11 cellular contexts compared by ENCODE assay signal in the genomic region with DNA sequence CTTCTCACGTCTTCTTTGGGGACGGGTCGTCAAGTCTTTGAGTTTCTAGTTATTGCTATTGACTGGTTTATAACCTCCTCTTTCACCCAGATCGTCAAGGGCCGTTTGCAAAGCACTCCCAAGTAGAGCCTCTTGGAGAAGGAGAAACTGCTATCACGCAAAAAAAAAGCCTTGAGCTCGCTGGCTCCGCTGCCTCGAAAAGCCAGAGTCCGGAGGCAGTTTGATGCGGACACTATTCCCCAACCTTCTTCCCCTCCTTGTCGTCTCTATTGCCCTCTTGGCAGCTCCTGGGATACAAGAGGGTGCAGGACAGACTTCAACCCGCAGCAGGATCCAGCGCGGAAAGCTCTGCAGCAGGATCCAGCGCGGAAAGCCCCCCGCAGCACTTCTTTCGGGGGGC. TPM values are rescaled to one million over a fixed set of nuclear protein-coding genes. Genes with fewer than 3 reads are reported as not detected.
DNase-seq lines count a peak whose midpoint lies in the region; ATAC-seq and TF ChIP-seq lines count a peak whose summit lies in the region.
"Had no signal": no experiment of that assay in that cellular context is flagged by ENCODE, and none has a peak within 500 bp of the region (broad histone marks: within the 10 kb centered on the region; RNA-seq: fewer than 3 reads in every experiment).

No MANE protein-coding gene starts in this region.

- H3K4me1 ChIP-seq in breast epithelium (no peaks in the 10 kb centered on the region), lower lobe of right lung (peaks cover 9% of the 10 kb centered on the region), thyroid gland (peaks cover 6 to 10% of the 10 kb centered on the region in 2 donors)

- H3K36me3 ChIP-seq in breast epithelium: no peaks in the 10 kb centered on the region
- no peaks in the 10 kb centered on the region for H3K36me3 ChIP-seq in lower lobe of right lung
- no peaks in the 10 kb centered on the region for H3K36me3 ChIP-seq in thyroid gland

- peak in 1 of 2 donors; percentile 1 for ATAC-seq in lower lobe of right lung
- no peak for ATAC-seq in GM18873 (IDR thresholded peaks at IDR 0.05; ENCODE audit: low FRiP score, unreplicated experiment)
- ATAC-seq in GM18517 (IDR thresholded peaks at IDR 0.05; ENCODE audit: unreplicated experiment): no peak

- no peak for TF ChIP-seq CTCF in breast epithelium (IDR thresholded peaks at IDR 0.05)
- no peak for TF ChIP-seq CTCF in lower lobe of right lung (IDR thresholded peaks at IDR 0.05)
- no peak for TF ChIP-seq CTCF in thyroid gland (IDR thresholded peaks at IDR 0.05)

- H3K27ac ChIP-seq in breast epithelium (no peak overlapping the region), lower lobe of right lung (peak overlapping the region; percentile 37), thyroid gland (peak overlapping the region in 2 of 3 donors; percentile 40 to 42)
- H3K27ac ChIP-seq: HL-60 had no signal

- intact Hi-C loops in breast epithelium (cut with DNase I; ENCODE audit: low total_unique reads) (no loop called here), lower lobe of right lung (cut with DNase I) (no loop called here), thyroid gland (cut with DNase I) (loop anchor here (5.0 kb wide), 1 partner anchor 111 kb away; no protein-coding TSS in a partner anchor)

- TF ChIP-seq POLR2A in breast epithelium (IDR thresholded peaks at IDR 0.05) (no peak), thyroid gland (IDR thresholded peaks at IDR 0.05) (no peak)

- 2 to 5% methylated on average over 13 to 19 of the region's 19 CpGs for WGBS in thyroid gland, 2 donors

- no peaks in the 10 kb centered on the region for H3K9me3 ChIP-seq in breast epithelium
- H3K9me3 ChIP-seq in lower lobe of right lung: no peaks in the 10 kb centered on the region
- no peaks in the 10 kb centered on the region for H3K9me3 ChIP-seq in thyroid gland

- H3K27me3 ChIP-seq in breast epithelium (no peaks in the 10 kb centered on the region), lower lobe of right lung (ENCODE audit: low read depth) (peaks cover 17% of the 10 kb centered on the region), thyroid gland (no peaks in the 10 kb centered on the region)

- H3K4me3 ChIP-seq in breast epithelium: peak overlapping the region; percentile 46 to 67 (median 63)
- H3K4me3 ChIP-seq in lower lobe of right lung: peak overlapping the region; percentile 58
- peak overlapping the region; percentile 21 to 56 (median 43) for H3K4me3 ChIP-seq in thyroid gland (replicated peaks in 1 of 3)
- H3K4me3 ChIP-seq: mucosa of descending colon had no signal

- DNase-seq in NCI-H526 (lab: John Stamatoyannopoulos, UW) (peak; percentile 53 to 61), NCI-H526 treated with DMSO at 0.1 percent for 48 hours (lab: John Stamatoyannopoulos, UW) (no peak), breast epithelium (ENCODE audit: low spot score in 2 of 2) (no peak), lower lobe of right lung (no peak), thyroid gland (peak in 1 of 2 donors; percentile 6), NCI-H2029 (lab: John Stamatoyannopoulos, UW) (no peak)
- DNase-seq: activated gamma-delta T cell treated with Interleukin-2 at 50 U/mL for 16 hours had no signal

RNA-seq across cellular contexts. Expression of a gene that starts 0.3 kb away (rescaled TPM):
- total RNA-seq in breast epithelium (1 to 10 TPM in 2 of 3 donors, under 1 TPM in 1; 0.80 to 2.5 (median 2.3) TPM), lower lobe of right lung (3.1 TPM), thyroid gland (1 to 10 TPM; 3.0 to 6.4 (median 3.5) TPM)

RNA-seq across cellular contexts. Expression of a gene that starts 40.5 kb away (rescaled TPM):
- 1 to 10 TPM; 2.1 to 2.8 (median 2.6) TPM for total RNA-seq in breast epithelium
- total RNA-seq in lower lobe of right lung: 5.8 TPM
- 1 to 10 TPM; 2.0 to 5.4 (median 3.4) TPM for total RNA-seq in thyroid gland

RNA-seq across cellular contexts. Expression of a gene that starts 43.9 kb away (rescaled TPM):
- total RNA-seq in breast epithelium: 1 to 10 TPM; 1.3 to 3.5 (median 1.6) TPM
- 0.97 TPM for total RNA-seq in lower lobe of right lung
- 1 to 10 TPM; 1.8 to 4.0 (median 3.1) TPM for total RNA-seq in thyroid gland

RNA-seq across cellular contexts. Expression of a gene that starts 50.7 kb away (rescaled TPM):
- 1 to 10 TPM in 2 of 3 donors, under 1 TPM in 1; 0.48 to 6.9 (median 5.0) TPM for total RNA-seq in breast epithelium
- 6.6 TPM for total RNA-seq in lower lobe of right lung
- 1 to 10 TPM; 3.3 to 9.6 (median 6.1) TPM for total RNA-seq in thyroid gland

RNA-seq across cellular contexts. Expression of a gene that starts 57.0 kb away (rescaled TPM):
- 1 to 10 TPM in 2 of 3 donors, under 1 TPM in 1; 0.48 to 4.3 (median 3.4) TPM for total RNA-seq in breast epithelium
- total RNA-seq in lower lobe of right lung: 0.38 TPM
- total RNA-seq in thyroid gland: 1 to 10 TPM; 1.8 to 4.2 (median 2.1) TPM

Comparison
In these comparisons a context has a peak if more than half of its experiments do, and no peak if none do; other contexts are left out.
1. DNase-seq: peak in NCI-H526 (2 of 2); none in NCI-H526 treated with DMSO at 0.1 percent for 48 hours (single experiment), breast epithelium (0 of 2), lower lobe of right lung (single experiment) and NCI-H2029 (single experiment).
2. H3K27ac ChIP-seq: peak in lower lobe of right lung (single experiment) and thyroid gland (2 of 3); none in breast epithelium (0 of 2).
3. Peak in every context shown above with its lines, with median percentiles within 50 percentile points of each other: H3K4me3 ChIP-seq.